ENCODE assay signal across 1 cellular context in the genomic region with DNA sequence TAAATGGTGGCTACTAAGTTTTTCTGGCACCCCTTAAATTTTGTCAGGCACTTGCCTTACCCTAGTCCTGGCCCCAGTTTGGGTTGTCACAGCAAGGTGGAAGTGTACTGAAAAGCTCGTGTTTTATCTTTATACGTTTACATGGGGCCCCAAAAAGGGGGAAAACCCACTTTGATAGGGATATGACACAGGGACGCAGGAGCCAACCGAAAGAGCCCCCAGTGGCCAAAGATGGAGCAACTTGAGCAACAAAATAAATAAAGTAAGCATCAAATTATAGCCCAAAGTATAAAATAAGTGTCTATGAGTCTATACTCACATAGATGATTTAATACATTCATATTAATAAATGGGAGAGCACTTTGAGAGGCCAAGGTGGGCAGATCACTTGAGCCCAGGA.
TF ChIP-seq lines count a peak whose summit lies in the region.

No MANE protein-coding gene starts in this region.

TF ChIP-seq in HCT116, 20 proteins besides CTCF, POLR2A, EP300 and RAD21:
- TF ChIP-seq JUND (IDR thresholded peaks at IDR 0.05) = no peak
- no peak for TF ChIP-seq TCF7L2 (IDR thresholded peaks at IDR 0.05; ENCODE audit: borderline replicate concordance, extremely low read depth, insufficient read depth, insufficient read length)
- TF ChIP-seq ZBTB33 (IDR thresholded peaks at IDR 0.05; ENCODE audit: extremely low read depth, insufficient replicate concordance, low read length) = no peak
- no peak for TF ChIP-seq EZH2phosphoT487 (IDR thresholded peaks at IDR 0.05; ENCODE audit: borderline replicate concordance)
- no peak for TF ChIP-seq SIN3A (IDR thresholded peaks at IDR 0.05; ENCODE audit: low read depth)
- TF ChIP-seq SP1 (IDR thresholded peaks at IDR 0.05; ENCODE audit: low read depth) = no peak
- no peak for TF ChIP-seq POLR2AphosphoS5 (IDR thresholded peaks at IDR 0.05; ENCODE audit: low read depth, low read length)
- TF ChIP-seq SRF (IDR thresholded peaks at IDR 0.05; ENCODE audit: low read depth) = no peak
- TF ChIP-seq EGR1 (IDR thresholded peaks at IDR 0.05; ENCODE audit: low read depth) = no peak
- TF ChIP-seq ZFX (IDR thresholded peaks at IDR 0.05) = no peak
- no peak for TF ChIP-seq CEBPB (IDR thresholded peaks at IDR 0.05; ENCODE audit: low read depth)
- no peak for TF ChIP-seq REST (IDR thresholded peaks at IDR 0.05; ENCODE audit: low read depth)
- no peak for TF ChIP-seq MAX (IDR thresholded peaks at IDR 0.05)
- TF ChIP-seq ZNF274 (IDR thresholded peaks at IDR 0.05; ENCODE audit: low read depth, low read length) = no peak
- TF ChIP-seq CBX3 (IDR thresholded peaks at IDR 0.05; ENCODE audit: low read depth) = no peak
- no peak for TF ChIP-seq YY1 (IDR thresholded peaks at IDR 0.05; ENCODE audit: extremely low read depth, insufficient replicate concordance, low read depth, low read length)
